In genomic region chr10:132878730-132879407, GRCh38 we compare ENCODE assay signal across 23 cellular contexts.
DNase-seq lines count a peak whose midpoint lies in the region; ATAC-seq and TF ChIP-seq lines count a peak whose summit lies in the region.
"Had no signal": no experiment of that assay in that cellular context is flagged by ENCODE, and none has a peak within 500 bp of the region (broad histone marks: within the 10 kb centered on the region; RNA-seq: fewer than 3 reads in every experiment).

No MANE protein-coding gene starts in this region.

- H3K4me1 Mint-ChIP-seq in endodermal cell = no peaks in the 10 kb centered on the region
- H3K4me1 Mint-ChIP-seq: activated CD4-positive, alpha-beta T cell treated with anti-CD3 and anti-CD28 coated beads for 36 hours; activated naive CD8-positive, alpha-beta T cell treated with anti-CD3 and anti-CD28 coated beads for 36 hours had no signal

- peak overlapping the region; percentile 59 for H2BK15ac ChIP-seq in neuronal stem cell (ENCODE audit: low read length)

- peak overlapping the region; percentile 83 for H3K14ac ChIP-seq in neuronal stem cell (ENCODE audit: low read length)

- H3K36me3 ChIP-seq in right atrium auricular region = no peaks in the 10 kb centered on the region
- H3K36me3 ChIP-seq in endodermal cell (ENCODE audit: control insufficient read depth, insufficient read depth, low read length) = no peaks in the 10 kb centered on the region
- H3K36me3 ChIP-seq in neuronal stem cell (replicated peaks in 1 of 2; ENCODE audit: control insufficient read depth in 2 of 2, insufficient read depth in 2 of 2, low read length in 2 of 2) = no peaks in the 10 kb centered on the region
- no peaks in the 10 kb centered on the region for H3K36me3 ChIP-seq in aorta (ENCODE audit: control insufficient read depth in 1 of 2, insufficient read depth in 2 of 2, low read length in 1 of 2)
- H3K36me3 ChIP-seq: esophagus muscularis mucosa, gastrocnemius medialis, suprapubic skin had no signal

- H3K79me1 ChIP-seq in neuronal stem cell (ENCODE audit: low read depth, low read length) = peaks cover 4% of the 10 kb centered on the region

- H3K27ac ChIP-seq in right atrium auricular region = no peak overlapping the region
- no peak overlapping the region for H3K27ac ChIP-seq in endodermal cell (ENCODE audit: low read depth, low read length)
- H3K27ac ChIP-seq in neuronal stem cell (replicated peaks; ENCODE audit: low read length) = no peak overlapping the region
- no peak overlapping the region for H3K27ac ChIP-seq in aorta (ENCODE audit: low read depth in 1 of 2, low read length in 2 of 2)
- H3K27ac ChIP-seq: esophagus muscularis mucosa, gastrocnemius medialis, KMS-11, parathyroid adenoma, suprapubic skin had no signal

- no peak for TF ChIP-seq CTCF in right atrium auricular region (IDR thresholded peaks at IDR 0.05)
- no peak for TF ChIP-seq CTCF in endodermal cell (conservative IDR thresholded peaks at IDR 0.05)

- H2AK5ac ChIP-seq in neuronal stem cell (ENCODE audit: low read depth, low read length) = no peak overlapping the region

- H3K4me2 ChIP-seq in neuronal stem cell (ENCODE audit: insufficient read depth, low read length, poor library complexity, severe bottlenecking) = no peak overlapping the region
- H3K4me2 ChIP-seq: KMS-11 had no signal

- H3K9me3 Mint-ChIP-seq in endodermal cell = peaks cover 9% of the 10 kb centered on the region

- H3K9ac ChIP-seq in endodermal cell (ENCODE audit: extremely low read depth, low read length, poor library complexity, severe bottlenecking) (no peak overlapping the region), neuronal stem cell (ENCODE audit: low read depth, low read length, poor library complexity) (peak overlapping the region; percentile 74)
- H3K9ac ChIP-seq: KMS-11, parathyroid adenoma had no signal

- H2BK120ac ChIP-seq in neuronal stem cell (ENCODE audit: low read depth, low read length) = no peak overlapping the region

- H2BK12ac ChIP-seq in neuronal stem cell (ENCODE audit: low read length) = peak overlapping the region; percentile 82

- H3K4me3 ChIP-seq in right atrium auricular region (no peak overlapping the region), endodermal cell (ENCODE audit: low read length) (no peak overlapping the region), neuronal stem cell (ENCODE audit: low read length in 2 of 2) (no peak overlapping the region), aorta (ENCODE audit: low read length in 2 of 2) (no peak overlapping the region)
- H3K4me3 ChIP-seq: esophagus muscularis mucosa, gastrocnemius medialis, suprapubic skin had no signal

- intact Hi-C loops in left ventricle myocardium superior (cut with micrococcal nuclease) (no loop called here), aorta (cut with DNase I) (no loop called here)

- no peak overlapping the region for H3K4me3 Mint-ChIP-seq in endodermal cell
- H3K4me3 Mint-ChIP-seq: activated CD4-positive, alpha-beta T cell treated with anti-CD3 and anti-CD28 coated beads for 36 hours; activated naive CD8-positive, alpha-beta T cell treated with anti-CD3 and anti-CD28 coated beads for 36 hours; CD4-positive, alpha-beta T cell; natural killer cell had no signal

- H2AFZ ChIP-seq in neuronal stem cell (ENCODE audit: low read length) = peak overlapping the region; percentile 29
- H2AFZ ChIP-seq: parathyroid adenoma had no signal

- ATAC-seq in left ventricle myocardium superior (no peak), aorta (ENCODE audit: low FRiP score) (no peak)
- ATAC-seq: activated CD4-positive, alpha-beta T cell treated with anti-CD3 and anti-CD28 coated beads for 36 hours; gastrocnemius medialis; natural killer cell had no signal

- H3K23ac ChIP-seq in neuronal stem cell (ENCODE audit: low read depth, low read length, poor library complexity) = peak overlapping the region; percentile 76

- H4K91ac ChIP-seq in neuronal stem cell (ENCODE audit: low read depth, low read length, poor library complexity) = peak overlapping the region; percentile 86

- H3K36me3 Mint-ChIP-seq in endodermal cell (ENCODE audit: low read depth) = no peaks in the 10 kb centered on the region
- H3K36me3 Mint-ChIP-seq: activated naive CD8-positive, alpha-beta T cell treated with anti-CD3 and anti-CD28 coated beads for 36 hours; natural killer cell had no signal

- H2BK5ac ChIP-seq in neuronal stem cell (ENCODE audit: low read length) = no peak overlapping the region

- DNase-seq in left ventricle myocardium superior (peak; percentile 13), right atrium auricular region (ENCODE audit: low spot score) (no peak), endodermal cell (peak; percentile 35), neuronal stem cell (ENCODE audit: low spot score) (no peak), aorta (peak; percentile 17 to 53), kidney tubule cell (ENCODE audit: low spot score) (no peak), 8988T (no peak)
- DNase-seq in activated CD4-positive, CD25-positive, alpha-beta regulatory T cell (lab: John Stamatoyannopoulos, UW) = no peak
- DNase-seq: activated CD4-positive, alpha-beta T cell treated with anti-CD3 and anti-CD28 coated beads for 36 hours; activated naive CD8-positive, alpha-beta T cell treated with anti-CD3 and anti-CD28 coated beads for 36 hours; effector memory CD4-positive, alpha-beta T cell; gastrocnemius medialis; kidney glomerular epithelial cell; NCI-H1694 treated with DMSO at 0.1 percent for 48 hours; NCI-H2227 treated with DMSO at 0.1 percent for 48 hours; NCI-H82; SIG-M5 had no signal

- WGBS in endodermal cell (ENCODE audit: insufficient coverage in 1 of 2, insufficient read length in 1 of 2), 2 experiments = 88% methylated on average over 15 to 25 of the region's 25 CpGs
- WGBS in neuronal stem cell (ENCODE audit: extremely low coverage in 2 of 2, insufficient read length in 2 of 2, insufficient replicate concordance in 1 of 2), 2 donors = no CpG with 5 or more reads among the region's 25 CpGs
- 59 to 60% methylated on average over 25 of the region's 25 CpGs for WGBS in aorta, 2 donors

- peak overlapping the region; percentile 33 for H3K27ac Mint-ChIP-seq in endodermal cell
- H3K27ac Mint-ChIP-seq: activated CD4-positive, alpha-beta T cell treated with anti-CD3 and anti-CD28 coated beads for 36 hours; activated naive CD8-positive, alpha-beta T cell treated with anti-CD3 and anti-CD28 coated beads for 36 hours; CD4-positive, alpha-beta T cell; natural killer cell had no signal

- H3K18ac ChIP-seq in neuronal stem cell (ENCODE audit: low read length) = peak overlapping the region; percentile 92

- H3K27me3 ChIP-seq in right atrium auricular region = no peaks in the 10 kb centered on the region
- no peaks in the 10 kb centered on the region for H3K27me3 ChIP-seq in endodermal cell (ENCODE audit: control insufficient read depth, insufficient read depth, low read length, poor library complexity, severe bottlenecking)
- peaks cover 0 to 28% (median 0%) of the 10 kb centered on the region in 3 experiments for H3K27me3 ChIP-seq in neuronal stem cell (ENCODE audit: control insufficient read depth in 3 of 3, insufficient read depth in 3 of 3, low read depth in 1 of 3, low read length in 3 of 3)
- H3K27me3 ChIP-seq in aorta (ENCODE audit: control insufficient read depth in 1 of 2, insufficient read depth in 2 of 2, low read length in 1 of 2) = no peaks in the 10 kb centered on the region

- H3K9me3 ChIP-seq in right atrium auricular region (peaks cover 0 to 8% of the 10 kb centered on the region in 2 donors), endodermal cell (ENCODE audit: control insufficient read depth, low read length) (no peaks in the 10 kb centered on the region), neuronal stem cell (replicated peaks in 1 of 2; ENCODE audit: control insufficient read depth in 2 of 2, insufficient read depth in 1 of 2, low read depth in 1 of 2, low read length in 2 of 2) (peaks cover 3 to 8% of the 10 kb centered on the region in 2 donors), aorta (ENCODE audit: control insufficient read depth, low read length) (peaks cover 4% of the 10 kb centered on the region)
- H3K9me3 ChIP-seq: gastrocnemius medialis, suprapubic skin had no signal

- H4K8ac ChIP-seq in neuronal stem cell (ENCODE audit: low read depth, low read length) = peak overlapping the region; percentile 94

- H3K4me1 ChIP-seq in right atrium auricular region (no peaks in the 10 kb centered on the region), endodermal cell (ENCODE audit: control insufficient read depth, insufficient read depth, low read length) (no peaks in the 10 kb centered on the region), neuronal stem cell (ENCODE audit: control insufficient read depth in 2 of 2, insufficient read depth in 1 of 2, low read depth in 1 of 2, low read length in 2 of 2) (peaks cover 0 to 5% of the 10 kb centered on the region in 2 donors), aorta (ENCODE audit: control insufficient read depth in 1 of 2, insufficient read depth in 2 of 2, low read length in 2 of 2) (no peaks in the 10 kb centered on the region)
- H3K4me1 ChIP-seq: esophagus muscularis mucosa, gastrocnemius medialis, parathyroid adenoma had no signal

- H3K4ac ChIP-seq in neuronal stem cell (ENCODE audit: low read length) = no peak overlapping the region

- H3K27me3 Mint-ChIP-seq in endodermal cell (ENCODE audit: insufficient read depth) = no peaks in the 10 kb centered on the region

Comparison
In these comparisons a context has a peak if more than half of its experiments do, and no peak if none do; other contexts are left out.
1. DNase-seq: peak in left ventricle myocardium superior (single experiment), endodermal cell (single experiment) and aorta (2 of 2); none in right atrium auricular region (single experiment), neuronal stem cell (single experiment), kidney tubule cell (single experiment), 8988T (single experiment) and activated CD4-positive, CD25-positive, alpha-beta regulatory T cell (0 of 4).